8 cellular contexts compared by ENCODE assay signal in the genomic region with DNA sequence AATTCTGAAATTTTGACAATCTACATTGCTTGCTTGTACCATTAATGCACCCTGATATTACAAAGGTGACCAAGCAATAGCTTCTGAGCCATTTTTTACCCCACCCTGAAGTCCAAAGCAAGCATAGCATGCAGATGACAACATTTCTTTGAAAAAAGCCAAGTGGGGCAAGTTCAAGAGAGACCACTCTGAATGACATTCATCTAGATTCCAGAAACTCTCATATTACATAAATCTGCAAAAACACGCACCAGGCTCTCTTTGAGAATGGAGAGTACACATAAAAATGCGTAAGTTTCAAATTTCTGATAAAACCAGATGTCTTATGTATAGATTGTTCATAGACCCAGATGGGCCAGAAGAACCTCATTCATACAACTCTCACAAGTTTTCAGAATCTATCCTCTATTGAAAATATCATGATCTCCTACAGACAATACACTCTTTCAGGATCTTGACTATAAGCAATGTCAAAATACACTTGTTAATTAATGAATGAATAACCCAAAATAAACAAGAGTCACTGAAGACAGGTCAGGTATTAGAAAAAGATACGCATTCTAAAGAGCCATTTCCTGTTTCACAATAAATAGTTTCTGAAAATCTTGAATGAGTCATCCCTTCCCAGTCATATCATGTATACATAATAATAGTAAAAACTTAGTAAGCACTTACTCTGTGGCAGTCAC.
A peak's percentile ranks its signal among the peaks of the same experiment; 100 is the strongest.
DNase-seq lines count a peak whose midpoint lies in the region; ATAC-seq, FAIRE-seq and TF ChIP-seq lines count a peak whose summit lies in the region.

No MANE protein-coding gene starts in this region.

- H3K27ac Mint-ChIP-seq in CD4-positive, CD25-positive, alpha-beta regulatory T cell = no peak overlapping the region
- peak overlapping the region; percentile 27 for H3K27ac Mint-ChIP-seq in T-helper 17 cell

- TF ChIP-seq POLR2A in tibial nerve (IDR thresholded peaks at IDR 0.05) = no peak

- DNase-seq in CD4-positive, CD25-positive, alpha-beta regulatory T cell = peak in 1 of 3 donors; percentile 67
- no peak for DNase-seq in T-helper 17 cell
- no peak for DNase-seq in kidney
- no peak for DNase-seq in NCI-H2081 (lab: John Stamatoyannopoulos, UW)
- DNase-seq in tibial nerve (ENCODE audit: low spot score in 2 of 2) = no peak
- DNase-seq in NCI-H526 (lab: John Stamatoyannopoulos, UW) = no peak

- no peak for TF ChIP-seq EP300 in tibial nerve (IDR thresholded peaks at IDR 0.05)

- H3K4me1 ChIP-seq in CD4-positive, CD25-positive, alpha-beta regulatory T cell (ENCODE audit: control insufficient read depth, insufficient read depth, low read length, poor library complexity, severe bottlenecking) = peaks cover 29% of the 10 kb centered on the region
- H3K4me1 ChIP-seq in kidney (ENCODE audit: control insufficient read depth in 1 of 2, insufficient read depth in 1 of 2, low read depth in 1 of 2, low read length in 2 of 2) (peaks cover 3 to 18% of the 10 kb centered on the region in 2 donors), tibial nerve (peaks cover 0 to 52% (median 16%) of the 10 kb centered on the region in 4 donors)

- H3K36me3 Mint-ChIP-seq in CD4-positive, CD25-positive, alpha-beta regulatory T cell = peaks cover 3% of the 10 kb centered on the region
- H3K36me3 Mint-ChIP-seq in T-helper 17 cell (ENCODE audit: low read depth) = no peaks in the 10 kb centered on the region

- peak overlapping the region; percentile 34 for H3K4me3 ChIP-seq in CD4-positive, CD25-positive, alpha-beta regulatory T cell (ENCODE audit: low read depth, low read length)
- no peak overlapping the region for H3K4me3 ChIP-seq in kidney (ENCODE audit: low read length in 2 of 2)
- no peak overlapping the region for H3K4me3 ChIP-seq in tibial nerve

- peaks cover 30 to 59% (median 47%) of the 10 kb centered on the region in 4 donors for H3K4me1 Mint-ChIP-seq in CD4-positive, CD25-positive, alpha-beta regulatory T cell
- H3K4me1 Mint-ChIP-seq in T-helper 17 cell = peaks cover 39% of the 10 kb centered on the region

- H3K27me3 Mint-ChIP-seq in CD4-positive, CD25-positive, alpha-beta regulatory T cell = no peaks in the 10 kb centered on the region
- no peaks in the 10 kb centered on the region for H3K27me3 Mint-ChIP-seq in T-helper 17 cell

- intact Hi-C loops in kidney (cut with DNase I) = no loop called here

- no peak overlapping the region for H3K9ac ChIP-seq in kidney (ENCODE audit: low read length in 2 of 2)

- peaks cover 0 to 2% (median 0%) of the 10 kb centered on the region in 7 donors for H3K9me3 Mint-ChIP-seq in CD4-positive, CD25-positive, alpha-beta regulatory T cell

- peak overlapping the region; percentile 35 for H3K27ac ChIP-seq in CD4-positive, CD25-positive, alpha-beta regulatory T cell (ENCODE audit: insufficient read depth, low read length, poor library complexity, severe bottlenecking)
- H3K27ac ChIP-seq in kidney (ENCODE audit: low read depth in 2 of 2, low read length in 2 of 2) (peak overlapping the region in 1 of 2 donors; percentile 14), tibial nerve (no peak overlapping the region)

- peak; percentile 84 for FAIRE-seq in kidney (lab: Jason Lieb, UNC)

- H3K4me3 Mint-ChIP-seq in CD4-positive, CD25-positive, alpha-beta regulatory T cell = peak overlapping the region in 2 of 4 donors; percentile 0 to 38
- no peak overlapping the region for H3K4me3 Mint-ChIP-seq in T-helper 17 cell

- no peaks in the 10 kb centered on the region for H3K9me3 ChIP-seq in CD4-positive, CD25-positive, alpha-beta regulatory T cell (ENCODE audit: control insufficient read depth in 2 of 2, low read length in 2 of 2)
- H3K9me3 ChIP-seq in T-helper 17 cell (ENCODE audit: control insufficient read depth, low read length, poor library complexity, severe bottlenecking) = no peaks in the 10 kb centered on the region
- H3K9me3 ChIP-seq in kidney (ENCODE audit: control insufficient read depth in 1 of 2, low read length in 2 of 2) = no peaks in the 10 kb centered on the region
- no peaks in the 10 kb centered on the region for H3K9me3 ChIP-seq in tibial nerve

- WGBS in tibial nerve, 2 donors = 40 to 43% methylated on average over 3 of the region's 3 CpGs

- TF ChIP-seq CTCF in kidney (IDR thresholded peaks at IDR 0.05; ENCODE audit: borderline replicate concordance, extremely low read depth, insufficient read depth) = no peak
- TF ChIP-seq CTCF in tibial nerve (IDR thresholded peaks at IDR 0.05) = no peak

- H3K27me3 ChIP-seq in CD4-positive, CD25-positive, alpha-beta regulatory T cell (ENCODE audit: control insufficient read depth, insufficient read depth, low read length) = no peaks in the 10 kb centered on the region
- H3K27me3 ChIP-seq in tibial nerve = no peaks in the 10 kb centered on the region

- ATAC-seq in CD4-positive, CD25-positive, alpha-beta regulatory T cell (ENCODE audit: low read depth in 2 of 2) = peak; percentile 88 to 91
- peak; percentile 97 for ATAC-seq in GM19351 (IDR thresholded peaks at IDR 0.05; ENCODE audit: unreplicated experiment)
- peak; percentile 94 for ATAC-seq in HG03159 (IDR thresholded peaks at IDR 0.05; ENCODE audit: unreplicated experiment)
- ATAC-seq in T-helper 17 cell = peak; percentile 42

- H3K36me3 ChIP-seq in CD4-positive, CD25-positive, alpha-beta regulatory T cell (ENCODE audit: control insufficient read depth, insufficient read depth, low read length) = peaks cover 2% of the 10 kb centered on the region
- H3K36me3 ChIP-seq in kidney (ENCODE audit: control insufficient read depth in 1 of 2, insufficient read depth in 2 of 2, low read length in 2 of 2) (no peaks in the 10 kb centered on the region), tibial nerve (no peaks in the 10 kb centered on the region)

Comparison
In these comparisons a context has a peak if more than half of its experiments do, and no peak if none do; other contexts are left out.
1. ATAC-seq: peak in every context shown above with its lines; median percentile 97 in GM19351; 94 in HG03159; 90 in CD4-positive, CD25-positive, alpha-beta regulatory T cell; 42 in T-helper 17 cell.